In the genomic region with DNA sequence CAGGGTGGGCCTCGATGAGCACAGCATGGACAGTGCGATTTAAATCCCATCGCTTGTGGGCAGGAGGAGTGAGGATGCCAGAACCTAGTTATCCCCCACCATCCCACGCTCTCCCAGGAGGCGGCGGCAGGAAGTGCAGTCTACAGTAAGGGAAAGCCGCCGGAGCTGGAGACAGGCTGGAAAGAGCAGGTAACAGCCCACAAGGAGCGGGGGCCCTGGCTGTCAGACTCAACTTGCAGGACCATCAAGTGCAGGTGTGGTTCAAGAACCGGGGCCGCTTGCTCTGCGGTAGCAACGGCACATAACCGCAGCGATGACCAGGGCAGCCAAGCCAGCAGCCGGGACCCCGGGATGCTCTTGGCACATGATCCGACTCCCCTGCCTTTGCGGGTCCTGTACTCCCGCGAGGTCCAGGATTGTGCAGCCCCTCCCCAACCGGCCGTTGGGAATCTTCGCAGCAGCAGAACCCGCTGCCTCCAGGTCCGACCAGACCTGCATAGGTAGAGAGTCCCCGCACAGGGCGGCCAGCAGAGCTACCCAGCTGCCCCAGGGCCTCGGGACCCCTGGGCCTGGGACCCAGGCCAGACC, we compare ENCODE assay signal across 8 cellular contexts.
DNase-seq lines count a peak whose midpoint lies in the region; ATAC-seq, FAIRE-seq and TF ChIP-seq lines count a peak whose summit lies in the region.

No MANE protein-coding gene starts in this region.

- peaks cover 10% of the 10 kb centered on the region; the same call in 1 of the 2 replicates for H3K9me3 Mint-ChIP-seq in WTC11

- H3K27me3 ChIP-seq in pancreas, result peaks cover 0 to 11% (median 0%) of the 10 kb centered on the region in 4 donors

- no peak for TF ChIP-seq POLR2A in erythroblast (IDR thresholded peaks at IDR 0.05; ENCODE audit: low read length)

- H3K27ac ChIP-seq in pancreas, result no peak overlapping the region

- H3K27ac Mint-ChIP-seq in WTC11, result no peak overlapping the region

- ATAC-seq in HG02885 (IDR thresholded peaks at IDR 0.05; ENCODE audit: poor library complexity, unreplicated experiment) (peak; percentile 8), WTC11 (peak; percentile 89), left cardiac atrium (peak; percentile 65 to 81), pancreas (peak; percentile 48 to 86 (median 84)), GM18517 (IDR thresholded peaks at IDR 0.05; ENCODE audit: unreplicated experiment) (no peak)

- H3K36me3 Mint-ChIP-seq in WTC11, result no peaks in the 10 kb centered on the region

- peak overlapping the region in 2 of 4 donors; percentile 23 to 39 for H3K4me3 ChIP-seq in pancreas

- peaks cover 9% of the 10 kb centered on the region for H3K4me1 Mint-ChIP-seq in WTC11

- 13 to 14% methylated on average over 29 of the region's 29 CpGs for WGBS in pancreas, 2 donors

- peak overlapping the region; percentile 77 for H3K4me3 Mint-ChIP-seq in WTC11

- CTCF ChIA-PET in WTC11 (lab: Charles Lee), result interaction anchor here (0.6 to 2.9 kb wide), 11 partner anchors 11 to 497 kb away, joined by 3 to 16 read pairs (median 5); no protein-coding TSS in a partner anchor

- peak; percentile 90 for DNase-seq in DMS53 (lab: John Stamatoyannopoulos, UW)
- DNase-seq in WTC11 (ENCODE audit: low spot score), result peak; percentile 79
- no peak for DNase-seq in left cardiac atrium
- DNase-seq in pancreas, result peak in 2 of 6 donors; percentile 63 to 66
- no peak for DNase-seq in erythroblast (lab: John Stamatoyannopoulos, UW)
- no peak for DNase-seq in frontal cortex (ENCODE audit: low spot score in 2 of 2)

- intact Hi-C loops in left cardiac atrium (cut with DNase I), result no loop called here
- intact Hi-C loops in pancreas (cut with DNase I), result no loop called here

- POLR2A ChIA-PET in WTC11 (lab: Charles Lee), result no interaction called here

- no peaks in the 10 kb centered on the region for H3K9me3 ChIP-seq in pancreas

- peaks cover 0 to 5% (median 0%) of the 10 kb centered on the region in 3 donors for H3K4me1 ChIP-seq in pancreas

- FAIRE-seq in pancreas (lab: Jason Lieb, UNC), result no peak
- no peak for FAIRE-seq in frontal cortex (lab: Jason Lieb, UNC)

- TF ChIP-seq CTCF in WTC11 (IDR thresholded peaks at IDR 0.05) (no peak), pancreas (IDR thresholded peaks at IDR 0.05) (no peak)

- peaks cover 12% of the 10 kb centered on the region for H3K27me3 Mint-ChIP-seq in WTC11 (ENCODE audit: low read depth)

- H3K36me3 ChIP-seq in pancreas, result no peaks in the 10 kb centered on the region

TF ChIP-seq in WTC11, 78 proteins besides CTCF, POLR2A, EP300 and RAD21:
- TF ChIP-seq KAT7 (CRISPR knock-in tag; IDR thresholded peaks at IDR 0.05; ENCODE audit: borderline replicate concordance) (0 out of 2 replicates have a peak, but pooled peaks have one; percentile 23), SMAD3 (CRISPR knock-in tag; IDR thresholded peaks at IDR 0.05; ENCODE audit: borderline replicate concordance) (0 out of 2 replicates have a peak, but pooled peaks have one; percentile 23), PRRX2 (CRISPR knock-in tag; IDR thresholded peaks at IDR 0.05) (no peak), TCF7 (CRISPR knock-in tag; IDR thresholded peaks at IDR 0.05; ENCODE audit: low read depth) (0 out of 2 replicates have a peak, but pooled peaks have one; percentile 36), ZNF263 (CRISPR knock-in tag; IDR thresholded peaks at IDR 0.05; ENCODE audit: low read depth) (0 out of 2 replicates have a peak, but pooled peaks have one; percentile 16), GTF2I (CRISPR knock-in tag; conservative IDR thresholded peaks at IDR 0.05) (no peak), CREB1 (CRISPR knock-in tag; IDR thresholded peaks at IDR 0.05) (0 out of 2 replicates have a peak, but pooled peaks have one; percentile 10)
- TF ChIP-seq, protein P1, sequence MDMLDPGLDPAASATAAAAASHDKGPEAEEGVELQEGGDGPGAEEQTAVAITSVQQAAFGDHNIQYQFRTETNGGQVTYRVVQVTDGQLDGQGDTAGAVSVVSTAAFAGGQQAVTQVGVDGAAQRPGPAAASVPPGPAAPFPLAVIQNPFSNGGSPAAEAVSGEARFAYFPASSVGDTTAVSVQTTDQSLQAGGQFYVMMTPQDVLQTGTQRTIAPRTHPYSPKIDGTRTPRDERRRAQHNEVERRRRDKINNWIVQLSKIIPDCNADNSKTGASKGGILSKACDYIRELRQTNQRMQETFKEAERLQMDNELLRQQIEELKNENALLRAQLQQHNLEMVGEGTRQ (CRISPR knock-in tag; IDR thresholded peaks at IDR 0.05), result peak; percentile 33; the same call in 1 of the 2 replicates
- TF ChIP-seq, protein P2, sequence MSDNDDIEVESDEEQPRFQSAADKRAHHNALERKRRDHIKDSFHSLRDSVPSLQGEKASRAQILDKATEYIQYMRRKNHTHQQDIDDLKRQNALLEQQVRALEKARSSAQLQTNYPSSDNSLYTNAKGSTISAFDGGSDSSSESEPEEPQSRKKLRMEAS (CRISPR knock-in tag; IDR thresholded peaks at IDR 0.05), result peak; percentile 54; the same call in 1 of the 2 replicates
- TF ChIP-seq, protein P3, sequence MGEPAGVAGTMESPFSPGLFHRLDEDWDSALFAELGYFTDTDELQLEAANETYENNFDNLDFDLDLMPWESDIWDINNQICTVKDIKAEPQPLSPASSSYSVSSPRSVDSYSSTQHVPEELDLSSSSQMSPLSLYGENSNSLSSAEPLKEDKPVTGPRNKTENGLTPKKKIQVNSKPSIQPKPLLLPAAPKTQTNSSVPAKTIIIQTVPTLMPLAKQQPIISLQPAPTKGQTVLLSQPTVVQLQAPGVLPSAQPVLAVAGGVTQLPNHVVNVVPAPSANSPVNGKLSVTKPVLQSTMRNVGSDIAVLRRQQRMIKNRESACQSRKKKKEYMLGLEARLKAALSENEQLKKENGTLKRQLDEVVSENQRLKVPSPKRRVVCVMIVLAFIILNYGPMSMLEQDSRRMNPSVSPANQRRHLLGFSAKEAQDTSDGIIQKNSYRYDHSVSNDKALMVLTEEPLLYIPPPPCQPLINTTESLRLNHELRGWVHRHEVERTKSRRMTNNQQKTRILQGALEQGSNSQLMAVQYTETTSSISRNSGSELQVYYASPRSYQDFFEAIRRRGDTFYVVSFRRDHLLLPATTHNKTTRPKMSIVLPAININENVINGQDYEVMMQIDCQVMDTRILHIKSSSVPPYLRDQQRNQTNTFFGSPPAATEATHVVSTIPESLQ (CRISPR knock-in tag; IDR thresholded peaks at IDR 0.05), result no peak
- TF ChIP-seq, protein P4, sequence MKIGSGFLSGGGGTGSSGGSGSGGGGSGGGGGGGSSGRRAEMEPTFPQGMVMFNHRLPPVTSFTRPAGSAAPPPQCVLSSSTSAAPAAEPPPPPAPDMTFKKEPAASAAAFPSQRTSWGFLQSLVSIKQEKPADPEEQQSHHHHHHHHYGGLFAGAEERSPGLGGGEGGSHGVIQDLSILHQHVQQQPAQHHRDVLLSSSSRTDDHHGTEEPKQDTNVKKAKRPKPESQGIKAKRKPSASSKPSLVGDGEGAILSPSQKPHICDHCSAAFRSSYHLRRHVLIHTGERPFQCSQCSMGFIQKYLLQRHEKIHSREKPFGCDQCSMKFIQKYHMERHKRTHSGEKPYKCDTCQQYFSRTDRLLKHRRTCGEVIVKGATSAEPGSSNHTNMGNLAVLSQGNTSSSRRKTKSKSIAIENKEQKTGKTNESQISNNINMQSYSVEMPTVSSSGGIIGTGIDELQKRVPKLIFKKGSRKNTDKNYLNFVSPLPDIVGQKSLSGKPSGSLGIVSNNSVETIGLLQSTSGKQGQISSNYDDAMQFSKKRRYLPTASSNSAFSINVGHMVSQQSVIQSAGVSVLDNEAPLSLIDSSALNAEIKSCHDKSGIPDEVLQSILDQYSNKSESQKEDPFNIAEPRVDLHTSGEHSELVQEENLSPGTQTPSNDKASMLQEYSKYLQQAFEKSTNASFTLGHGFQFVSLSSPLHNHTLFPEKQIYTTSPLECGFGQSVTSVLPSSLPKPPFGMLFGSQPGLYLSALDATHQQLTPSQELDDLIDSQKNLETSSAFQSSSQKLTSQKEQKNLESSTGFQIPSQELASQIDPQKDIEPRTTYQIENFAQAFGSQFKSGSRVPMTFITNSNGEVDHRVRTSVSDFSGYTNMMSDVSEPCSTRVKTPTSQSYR (CRISPR knock-in tag; IDR thresholded peaks at IDR 0.05), result 0 out of 2 replicates have a peak, but pooled peaks have one; percentile 8

Comparison
In these comparisons a context has a peak if more than half of its experiments do, and no peak if none do; other contexts are left out.
1. DNase-seq: peak in DMS53 (single experiment) and WTC11 (single experiment); none in left cardiac atrium (single experiment), erythroblast (0 of 2) and frontal cortex (0 of 2).